18 cellular contexts compared by ENCODE assay signal in genomic region chr3:167772992-167773391, GRCh38. TPM values are rescaled to one million over a fixed set of nuclear protein-coding genes. Genes with fewer than 3 reads are reported as not detected.
DNase-seq lines count a peak whose midpoint lies in the region; ATAC-seq, FAIRE-seq and TF ChIP-seq lines count a peak whose summit lies in the region.
"Had no signal": no experiment of that assay in that cellular context is flagged by ENCODE, and none has a peak within 500 bp of the region (broad histone marks: within the 10 kb centered on the region; RNA-seq: fewer than 3 reads in every experiment).

No MANE protein-coding gene starts in this region.

- H3K9me3 ChIP-seq in gastroesophageal sphincter: peaks cover 0 to 7% (median 0%) of the 10 kb centered on the region in 3 donors
- H3K9me3 ChIP-seq: uterus had no signal

- FAIRE-seq in GM12891 (lab: Jason Lieb, UNC): peak; percentile 78
- no peak for FAIRE-seq in H54 (lab: Jason Lieb, UNC)
- FAIRE-seq: D721Med, endometrium, HepG2 had no signal

- no peak overlapping the region for H3K27ac ChIP-seq in gastroesophageal sphincter
- H3K27ac ChIP-seq: uterus had no signal

- WGBS in gastroesophageal sphincter (ENCODE audit: low coverage in 1 of 2), 2 donors: 20 to 22% methylated on average over 3 of the region's 3 CpGs

- no peak for TF ChIP-seq EP300 in gastroesophageal sphincter (IDR thresholded peaks at IDR 0.05)

- no peaks in the 10 kb centered on the region for H3K27me3 ChIP-seq in gastroesophageal sphincter
- H3K27me3 ChIP-seq: uterus had no signal

- no peak for TF ChIP-seq CTCF in gastroesophageal sphincter (IDR thresholded peaks at IDR 0.05)

- H3K4me1 ChIP-seq in gastroesophageal sphincter: peaks cover 0 to 4% (median 0%) of the 10 kb centered on the region in 3 donors
- H3K4me1 ChIP-seq: uterus had no signal

- H3K4me3 ChIP-seq in gastroesophageal sphincter: no peak overlapping the region
- H3K4me3 ChIP-seq: uterus had no signal

- ATAC-seq in GM19372 (IDR thresholded peaks at IDR 0.05; ENCODE audit: low read depth, unreplicated experiment) (peak; percentile 36), HG02678 (IDR thresholded peaks at IDR 0.05; ENCODE audit: unreplicated experiment) (peak; percentile 41), HG03378 (IDR thresholded peaks at IDR 0.05; ENCODE audit: unreplicated experiment) (peak; percentile 38), gastroesophageal sphincter (no peak)
- ATAC-seq: HepG2; naive thymus-derived CD4-positive, alpha-beta T cell; stimulated activated effector memory CD8-positive, alpha-beta T cell treated with anti-CD3 and anti-CD28 coated beads, Interleukin-12 subunit alpha, Interleukin-12 subunit beta, amount 100 ng/mL, for 72 hours had no signal

- DNase-seq in GM12891 (ENCODE audit: insufficient read length, low spot score) (no peak), cortex of kidney (lab: John Stamatoyannopoulos, UW) (no peak), H54 (ENCODE audit: insufficient read length, low spot score) (no peak), NCI-H1930 (lab: John Stamatoyannopoulos, UW) (no peak)
- DNase-seq: activated naive CD4-positive, alpha-beta T cell treated with anti-CD3 and anti-CD28 coated beads, Interleukin-2, amount 50 U/mL, for 16 hours; naive thymus-derived CD4-positive, alpha-beta T cell; NCI-H1105; NCI-H526 treated with DMSO at 0.1 percent for 48 hours; SHP77; uterus had no signal

- TF ChIP-seq POLR2A in GM12891 (IDR thresholded peaks at IDR 0.05; ENCODE audit: low read depth, low read length) (no peak), gastroesophageal sphincter (IDR thresholded peaks at IDR 0.05) (no peak), H54 (IDR thresholded peaks at IDR 0.05; ENCODE audit: low read depth, low read length) (no peak)

- H3K36me3 ChIP-seq in gastroesophageal sphincter: no peaks in the 10 kb centered on the region
- H3K36me3 ChIP-seq: uterus had no signal

TF ChIP-seq in GM12891, 5 proteins besides CTCF, POLR2A, EP300 and RAD21:
- TF ChIP-seq POLR2AphosphoS5 (IDR thresholded peaks at IDR 0.05; ENCODE audit: low read depth, low read length) (no peak), POU2F2 (IDR thresholded peaks at IDR 0.05; ENCODE audit: low read depth, low read length) (no peak), PAX5 (IDR thresholded peaks at IDR 0.05; ENCODE audit: insufficient read depth, low read length, severe bottlenecking) (no peak), TAF1 (IDR thresholded peaks at IDR 0.05; ENCODE audit: low read depth, low read length) (no peak), SPI1 (IDR thresholded peaks at IDR 0.05; ENCODE audit: low read depth, low read length) (no peak)
TF ChIP-seq in GM12891: peak in this region for 0.

RNA-seq across cellular contexts. Expression of gene SERPINI1, which starts 37.5 kb away (rescaled TPM):
- polyA plus RNA-seq in GM12891 (2012; ENCODE audit: low read depth, missing spikeins): 2.3 TPM
- 10 to 100 TPM in 1 of 4 donors, 1 to 10 TPM in 3; 1.6 to 13.1 (median 4.9) TPM for total RNA-seq in gastroesophageal sphincter

RNA-seq across cellular contexts. Expression of gene PDCD10, which starts 38.3 kb away (rescaled TPM):
- polyA plus RNA-seq in GM12891 (2012; ENCODE audit: low read depth, missing spikeins): 59.7 TPM
- 10 to 100 TPM; 53.6 to 95.4 (median 68.5) TPM for total RNA-seq in gastroesophageal sphincter
